In the genomic region with DNA sequence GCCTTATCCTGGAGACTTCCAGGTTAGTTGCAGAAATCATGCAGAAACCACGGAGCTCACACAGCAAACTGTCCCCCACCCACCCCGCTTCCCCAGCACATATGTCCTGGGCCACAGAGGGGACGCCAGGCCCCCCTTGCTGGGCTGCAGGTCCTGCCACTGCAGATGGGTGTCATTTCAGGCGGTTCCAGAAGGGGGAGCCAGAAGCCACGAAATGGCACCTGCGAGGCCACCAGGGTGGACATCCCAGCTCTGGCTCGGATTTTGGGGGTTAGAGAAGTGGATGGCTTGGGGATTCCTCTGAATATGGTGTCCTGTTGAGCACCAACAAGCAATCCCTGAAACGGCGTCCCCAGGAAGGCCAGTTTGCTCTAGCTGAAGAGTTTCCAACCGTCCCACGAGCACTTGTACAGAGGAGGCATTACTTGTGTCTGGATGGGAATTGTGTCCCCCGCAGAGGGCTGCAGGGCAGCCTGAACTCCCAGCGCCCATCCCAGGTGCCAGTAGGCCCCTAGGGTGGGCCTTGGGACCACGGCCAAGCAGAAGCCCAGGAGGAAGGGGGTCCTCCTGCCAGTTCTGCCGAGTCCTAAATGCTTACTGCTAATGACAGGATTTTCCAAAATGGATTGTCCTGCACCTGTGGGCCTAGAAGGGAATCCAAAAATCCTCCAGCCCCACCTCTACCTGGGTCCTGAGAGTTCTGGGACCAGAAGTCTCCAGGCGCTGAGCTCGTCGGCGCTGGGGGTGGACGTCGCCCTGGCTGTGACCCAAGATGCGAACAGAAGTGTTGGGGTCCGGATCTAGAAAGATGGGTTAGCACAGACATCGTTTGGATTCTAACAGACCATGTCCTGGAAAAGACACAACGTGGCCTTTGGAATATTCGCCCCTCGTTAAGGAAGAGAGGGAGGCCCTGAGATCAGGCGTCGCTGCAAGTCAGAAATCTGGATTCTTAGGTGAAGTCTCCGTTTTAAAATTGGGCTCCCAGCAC, we compare ENCODE assay signal across 8 cellular contexts. TPM values are rescaled to one million over a fixed set of nuclear protein-coding genes. Genes with fewer than 3 reads are reported as not detected.
DNase-seq lines count a peak whose midpoint lies in the region; ATAC-seq and TF ChIP-seq lines count a peak whose summit lies in the region.

No MANE protein-coding gene starts in this region.

- DNase-seq in DND-41 (peak; percentile 68), H7 (peak; percentile 97), Panc1 (ENCODE audit: low read depth, low spot score) (no peak), head of caudate nucleus (peak in 41 of 42 donors; percentile 61 to 92 (median 79)), progenitor cell of endocrine pancreas (ENCODE audit: low spot score, unreplicated experiment) (peak; percentile 80)
- peak; percentile 85 for DNase-seq in activated naive CD4-positive, alpha-beta T cell treated with anti-CD3 and anti-CD28 coated beads for 36 hours

- TF ChIP-seq CTCF in DND-41 (IDR thresholded peaks at IDR 0.05; ENCODE audit: borderline replicate concordance, extremely low read depth, low read length, poor library complexity, severe bottlenecking), result peak; percentile 90
- TF ChIP-seq CTCF in Panc1 (IDR thresholded peaks at IDR 0.05), result no peak
- peak; percentile 83 for TF ChIP-seq CTCF in progenitor cell of endocrine pancreas (IDR thresholded peaks at IDR 0.05; ENCODE audit: unreplicated experiment)

- CTCF ChIA-PET in Panc1 (lab: Charles Lee), result interaction anchor here (0.6 to 1.0 kb wide), 5 partner anchors 148 to 284 kb away, joined by 3 to 5 read pairs (median 4); no protein-coding TSS in a partner anchor
- CTCF ChIA-PET in activated naive CD4-positive, alpha-beta T cell treated with anti-CD3 and anti-CD28 coated beads for 36 hours (lab: Charles Lee), result interaction anchor here (0.6 to 8.6 kb wide), 25 partner anchors 10 to 418 kb away, joined by 3 to 89 read pairs (median 5); no protein-coding TSS in a partner anchor

- H3K4me3 ChIP-seq in DND-41 (ENCODE audit: low read depth in 1 of 2, low read length in 2 of 2) (no peak overlapping the region), H7 (ENCODE audit: insufficient read depth, low read depth, low read length) (no peak overlapping the region), Panc1 (ENCODE audit: low read depth in 2 of 2, low read length in 2 of 2) (no peak overlapping the region)

- in situ Hi-C loops in Panc1 (cut with HindIII; ENCODE audit: low pct_unique_long_range_greater_than_20kb, low sequenced_read_pairs), result no loop called here

- H3K4me1 ChIP-seq in DND-41 (ENCODE audit: insufficient read depth, low read length) (no peaks in the 10 kb centered on the region), Panc1 (ENCODE audit: control insufficient read depth, insufficient read depth, low read length) (no peaks in the 10 kb centered on the region; the same call in 1 of the 2 replicates)

- no peak overlapping the region for H3K27ac Mint-ChIP-seq in activated naive CD4-positive, alpha-beta T cell treated with anti-CD3 and anti-CD28 coated beads for 36 hours
- no peak overlapping the region for H3K27ac Mint-ChIP-seq in progenitor cell of endocrine pancreas

- H4K20me1 ChIP-seq in DND-41 (ENCODE audit: insufficient read depth, low read length), result no peaks in the 10 kb centered on the region

- no peaks in the 10 kb centered on the region for H3K9me3 Mint-ChIP-seq in activated naive CD4-positive, alpha-beta T cell treated with anti-CD3 and anti-CD28 coated beads for 36 hours
- no peaks in the 10 kb centered on the region for H3K9me3 Mint-ChIP-seq in progenitor cell of endocrine pancreas (ENCODE audit: low read depth)

- no peaks in the 10 kb centered on the region for H3K79me2 ChIP-seq in DND-41 (ENCODE audit: insufficient read depth, low read length)

- intact Hi-C loops in Panc1 (cut with micrococcal nuclease; ENCODE audit: unreplicated experiment) (loop anchor here (1.0 to 2.0 kb wide), 2 partner anchors 148 to 263 kb away; no protein-coding TSS in a partner anchor), head of caudate nucleus (cut with DNase I) (loop anchor here (2.0 to 5.0 kb wide), 2 partner anchors 146 to 264 kb away; no protein-coding TSS in a partner anchor)
- intact Hi-C loops in activated naive CD4-positive, alpha-beta T cell treated with anti-CD3 and anti-CD28 coated beads for 36 hours (cut with micrococcal nuclease), result no loop called here

- no peak overlapping the region for H3K27ac ChIP-seq in DND-41 (ENCODE audit: low read length)
- no peak overlapping the region for H3K27ac ChIP-seq in Panc1 (ENCODE audit: low read length)

- POLR2A ChIA-PET in Panc1 (lab: Charles Lee), result no interaction called here

- no peak overlapping the region for H3K9ac ChIP-seq in DND-41 (ENCODE audit: low read depth, low read length)

- no peak overlapping the region for H3K4me3 Mint-ChIP-seq in activated naive CD4-positive, alpha-beta T cell treated with anti-CD3 and anti-CD28 coated beads for 36 hours
- H3K4me3 Mint-ChIP-seq in progenitor cell of endocrine pancreas (ENCODE audit: low read depth), result no peak overlapping the region

- ATAC-seq in DND-41 (ENCODE audit: insufficient read depth, low read depth), result peak; percentile 78
- ATAC-seq in Panc1, result peak; percentile 73
- no peak for ATAC-seq in HG03196 (IDR thresholded peaks at IDR 0.05; ENCODE audit: unreplicated experiment)
- ATAC-seq in GM18870 (IDR thresholded peaks at IDR 0.05; ENCODE audit: unreplicated experiment), result no peak

- H3K27me3 Mint-ChIP-seq in activated naive CD4-positive, alpha-beta T cell treated with anti-CD3 and anti-CD28 coated beads for 36 hours (ENCODE audit: low read depth), result no peaks in the 10 kb centered on the region
- H3K27me3 Mint-ChIP-seq in progenitor cell of endocrine pancreas, result peaks cover 10% of the 10 kb centered on the region

- H3K4me2 ChIP-seq in DND-41 (ENCODE audit: insufficient read depth, low read length), result no peak overlapping the region

- H3K36me3 ChIP-seq in DND-41 (ENCODE audit: insufficient read depth, low read length) (peaks cover 31% of the 10 kb centered on the region), H7 (replicated peaks; ENCODE audit: control insufficient read depth, insufficient read depth, low read length) (no peaks in the 10 kb centered on the region), Panc1 (ENCODE audit: control insufficient read depth, insufficient read depth, low read length) (no peaks in the 10 kb centered on the region)

- H2AFZ ChIP-seq in DND-41 (ENCODE audit: low read depth, low read length), result no peak overlapping the region

- H3K4me1 Mint-ChIP-seq in activated naive CD4-positive, alpha-beta T cell treated with anti-CD3 and anti-CD28 coated beads for 36 hours (ENCODE audit: low read depth), result peaks cover 11% of the 10 kb centered on the region
- H3K4me1 Mint-ChIP-seq in progenitor cell of endocrine pancreas (ENCODE audit: low read depth), result no peaks in the 10 kb centered on the region

- H3K27me3 ChIP-seq in DND-41 (ENCODE audit: insufficient read depth, low read length, poor library complexity) (no peaks in the 10 kb centered on the region), H7 (ENCODE audit: control insufficient read depth, insufficient read depth, low read length) (no peaks in the 10 kb centered on the region), Panc1 (ENCODE audit: control insufficient read depth, insufficient read depth, low read length) (no peaks in the 10 kb centered on the region; the same call in 1 of the 2 replicates)

- H3K36me3 Mint-ChIP-seq in activated naive CD4-positive, alpha-beta T cell treated with anti-CD3 and anti-CD28 coated beads for 36 hours (ENCODE audit: low read depth), result peaks cover 4% of the 10 kb centered on the region
- peaks cover 3% of the 10 kb centered on the region for H3K36me3 Mint-ChIP-seq in progenitor cell of endocrine pancreas (ENCODE audit: insufficient read depth)

- H3K9me3 ChIP-seq in DND-41 (ENCODE audit: insufficient read depth, low read length, severe bottlenecking), result no peaks in the 10 kb centered on the region
- H3K9me3 ChIP-seq in Panc1 (ENCODE audit: control insufficient read depth, insufficient read depth, low read depth, low read length), result no peaks in the 10 kb centered on the region

- no TSS peak for BruUV-seq in Panc1 (replicated peaks; lab: Mats Ljungman, UMichigan)

RNA-seq across cellular contexts. Expression of a gene that starts 14.6 kb away (rescaled TPM):
- 14.1 and 14.5 TPM in 2 replicates for total RNA-seq in H7 (2014; rRNA removed; shearing (Covaris generic))
- total RNA-seq in Panc1 (2021; ENCODE audit: unreplicated experiment) (30.8 TPM), progenitor cell of endocrine pancreas (4.5 and 5.6 TPM in 2 replicates)
- polyA plus RNA-seq in Panc1 (2012; ENCODE audit: insufficient read length), result 38.3 TPM
- total RNA-seq in activated naive CD4-positive, alpha-beta T cell treated with anti-CD3 and anti-CD28 coated beads for 36 hours, result 10 to 100 TPM; 77.8 to 79.4 TPM

Comparison
In these comparisons a context has a peak if more than half of its experiments do, and no peak if none do; other contexts are left out.
1. ATAC-seq: peak in DND-41 (single experiment) and Panc1 (single experiment); none in HG03196 (single experiment) and GM18870 (single experiment).